17 cellular contexts compared by ENCODE assay signal in the genomic region with DNA sequence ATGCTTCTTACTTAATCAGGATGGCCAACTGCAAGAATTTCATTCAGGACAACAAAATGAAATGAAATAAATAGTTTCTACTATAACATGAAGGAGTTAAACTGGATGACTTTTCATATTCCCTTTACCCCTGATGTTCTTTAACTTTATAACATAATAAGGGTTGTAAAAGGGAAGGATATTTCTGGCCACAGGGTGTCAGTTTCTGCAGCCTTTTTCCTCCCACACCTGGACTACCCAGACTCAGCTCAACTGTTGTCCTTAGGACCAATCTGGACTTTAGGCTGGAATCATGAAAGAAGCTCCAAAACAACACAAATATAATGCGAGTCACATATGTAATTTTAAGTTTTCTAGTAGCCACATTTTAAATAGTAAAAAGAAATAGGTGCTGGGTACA. TPM values are rescaled to one million over a fixed set of nuclear protein-coding genes. Genes with fewer than 3 reads are reported as not detected.
DNase-seq lines count a peak whose midpoint lies in the region; TF ChIP-seq lines count a peak whose summit lies in the region.
"Had no signal": no experiment of that assay in that cellular context is flagged by ENCODE, and none has a peak within 500 bp of the region (broad histone marks: within the 10 kb centered on the region; RNA-seq: fewer than 3 reads in every experiment).

No MANE protein-coding gene starts in this region.

- TF ChIP-seq CTCF in CD14-positive monocyte (IDR thresholded peaks at IDR 0.05) (no peak), colonic mucosa (IDR thresholded peaks at IDR 0.05) (no peak)

- H3K4me3 ChIP-seq in Karpas-422 (ENCODE audit: low read length) (no peak overlapping the region), colonic mucosa (no peak overlapping the region), mucosa of rectum (ENCODE audit: low read length in 2 of 2) (peak overlapping the region in 1 of 2 donors; percentile 50)
- H3K4me3 ChIP-seq: A549; BLaER1 treated with 17β-estradiol and CSF1 and Interleukin-3, amounts not matched to agents 10 nM and 100 nM; PC-9 had no signal

- intact Hi-C loops in CD14-positive monocyte (cut with micrococcal nuclease), result no loop called here
- intact Hi-C loops in colonic mucosa (cut with DNase I), result no loop called here

- H4K20me1 ChIP-seq in Karpas-422 (ENCODE audit: insufficient read depth, low read depth, low read length), result no peaks in the 10 kb centered on the region
- H4K20me1 ChIP-seq: BLaER1 treated with 17β-estradiol and CSF1 and Interleukin-3, amounts not matched to agents 10 nM and 100 nM had no signal

- H3K27ac ChIP-seq in Karpas-422 (ENCODE audit: low read length), result no peak overlapping the region
- peak overlapping the region; percentile 45 for H3K27ac ChIP-seq in colonic mucosa
- H3K27ac ChIP-seq in mucosa of rectum (ENCODE audit: low read depth in 2 of 2, low read length in 2 of 2), result peak overlapping the region; percentile 54 to 61
- H3K27ac ChIP-seq: A549, PC-9, RWPE1 had no signal

- H3K27me3 Mint-ChIP-seq in CD14-positive monocyte (ENCODE audit: low read depth in 3 of 3), result peaks cover 0 to 1% (median 0%) of the 10 kb centered on the region in 3 donors

- no peaks in the 10 kb centered on the region for H3K9me3 ChIP-seq in Karpas-422 (ENCODE audit: low read length)
- no peaks in the 10 kb centered on the region for H3K9me3 ChIP-seq in colonic mucosa
- no peaks in the 10 kb centered on the region for H3K9me3 ChIP-seq in mucosa of rectum (ENCODE audit: control insufficient read depth in 2 of 2, low read length in 2 of 2)
- H3K9me3 ChIP-seq: A549 had no signal

- peaks cover 10% of the 10 kb centered on the region for H3K4me1 Mint-ChIP-seq in CD14-positive monocyte

- no peak overlapping the region for H2AFZ ChIP-seq in Karpas-422 (ENCODE audit: low read length)
- H2AFZ ChIP-seq: PC-9 had no signal

- H3K36me3 Mint-ChIP-seq in CD14-positive monocyte, result no peaks in the 10 kb centered on the region

- H3K79me2 ChIP-seq in Karpas-422 (ENCODE audit: low read length), result no peaks in the 10 kb centered on the region

- peaks cover 0 to 9% (median 0%) of the 10 kb centered on the region in 7 donors for H3K9me3 Mint-ChIP-seq in CD14-positive monocyte

- H3K4me3 Mint-ChIP-seq in CD14-positive monocyte, result no peak overlapping the region
- H3K4me3 Mint-ChIP-seq: HFFc6 had no signal

- H3K9me2 ChIP-seq in Karpas-422 (replicated peaks; ENCODE audit: insufficient read depth, low read length), result no peaks in the 10 kb centered on the region; the same call in 1 of the 2 replicates

- H3K4me1 ChIP-seq in Karpas-422 (ENCODE audit: low read length), result peaks cover 13% of the 10 kb centered on the region
- H3K4me1 ChIP-seq in colonic mucosa, result peaks cover 13% of the 10 kb centered on the region
- peaks cover 16 to 32% of the 10 kb centered on the region in 2 donors for H3K4me1 ChIP-seq in mucosa of rectum (ENCODE audit: control insufficient read depth in 2 of 2, insufficient read depth in 2 of 2, low read length in 2 of 2)
- H3K4me1 ChIP-seq: A549 had no signal

- H3K4me2 ChIP-seq in Karpas-422 (ENCODE audit: low read depth, low read length, poor library complexity, severe bottlenecking), result peak overlapping the region; percentile 6
- H3K4me2 ChIP-seq: A549, PC-9 had no signal

- H3K9ac ChIP-seq in Karpas-422 (ENCODE audit: low read length) (no peak overlapping the region), colonic mucosa (ENCODE audit: low read depth in 2 of 2, low read length in 2 of 2) (no peak overlapping the region), mucosa of rectum (ENCODE audit: low read depth in 1 of 2, low read length in 2 of 2) (no peak overlapping the region)

- no peak for DNase-seq in CD14-positive monocyte (ENCODE audit: low spot score)
- no peak for DNase-seq in Karpas-422
- peak; percentile 39 for DNase-seq in colonic mucosa
- DNase-seq in stimulated activated CD4-positive, alpha-beta T cell treated with anti-CD3 and anti-CD28 coated beads, Interleukin-15, amount 100 ng/mL, for 24 hours, result no peak
- DNase-seq in HCEC 1CT, result no peak
- no peak for DNase-seq in activated T-cell treated with anti-CD3 and anti-CD28 coated beads, Interleukin-2, amount 50 U/mL, for 48 hours
- DNase-seq: DMS79, HFFc6, NCI-H1092 treated with DMSO at 0.1 percent for 48 hours, NCI-H748 treated with DMSO at 0.1 percent for 48 hours, PC-9 had no signal

- H3K27ac Mint-ChIP-seq in CD14-positive monocyte, result peak overlapping the region; percentile 43 to 94 (median 90)
- H3K27ac Mint-ChIP-seq: HFFc6 had no signal

- H3K27me3 ChIP-seq in Karpas-422 (ENCODE audit: low read length) (no peaks in the 10 kb centered on the region), colonic mucosa (no peaks in the 10 kb centered on the region), mucosa of rectum (ENCODE audit: control insufficient read depth in 2 of 2, insufficient read depth in 2 of 2, low read length in 2 of 2) (no peaks in the 10 kb centered on the region)
- H3K27me3 ChIP-seq: BLaER1 treated with 17β-estradiol and CSF1 and Interleukin-3, amounts not matched to agents 10 nM and 100 nM had no signal

- H3K36me3 ChIP-seq in Karpas-422 (ENCODE audit: insufficient read depth, low read length) (no peaks in the 10 kb centered on the region), colonic mucosa (no peaks in the 10 kb centered on the region), mucosa of rectum (ENCODE audit: control insufficient read depth in 2 of 2, insufficient read depth in 2 of 2, low read length in 2 of 2) (no peaks in the 10 kb centered on the region)
- H3K36me3 ChIP-seq: BLaER1 treated with 17β-estradiol and CSF1 and Interleukin-3, amounts not matched to agents 10 nM and 100 nM had no signal

RNA-seq across cellular contexts. Expression of gene PRPS1L1, which starts 43.4 kb away (rescaled TPM):
- not detected for polyA plus RNA-seq in CD14-positive monocyte
- not detected in 2 replicates for total RNA-seq in Karpas-422 (2014; rRNA removed; shearing (Covaris generic); ENCODE audit: low replicate concordance)
- not detected for total RNA-seq in colonic mucosa
- total RNA-seq: H1, HFFc6, NCI-H460, PC-9 had no signal
- polyA plus RNA-seq: A549, H1 had no signal

RNA-seq across cellular contexts. Expression of gene SNX13, which starts 44.0 kb away (rescaled TPM):
- polyA plus RNA-seq in CD14-positive monocyte, result 10 to 100 TPM; 17.4 to 31.3 TPM
- 53.2 and 59.7 TPM in 2 replicates for total RNA-seq in Karpas-422 (2014; rRNA removed; shearing (Covaris generic); ENCODE audit: low replicate concordance)
- 10 to 100 TPM; 52.5 to 71.4 TPM for total RNA-seq in colonic mucosa
